11 cellular contexts compared by ENCODE assay signal in the genomic region with DNA sequence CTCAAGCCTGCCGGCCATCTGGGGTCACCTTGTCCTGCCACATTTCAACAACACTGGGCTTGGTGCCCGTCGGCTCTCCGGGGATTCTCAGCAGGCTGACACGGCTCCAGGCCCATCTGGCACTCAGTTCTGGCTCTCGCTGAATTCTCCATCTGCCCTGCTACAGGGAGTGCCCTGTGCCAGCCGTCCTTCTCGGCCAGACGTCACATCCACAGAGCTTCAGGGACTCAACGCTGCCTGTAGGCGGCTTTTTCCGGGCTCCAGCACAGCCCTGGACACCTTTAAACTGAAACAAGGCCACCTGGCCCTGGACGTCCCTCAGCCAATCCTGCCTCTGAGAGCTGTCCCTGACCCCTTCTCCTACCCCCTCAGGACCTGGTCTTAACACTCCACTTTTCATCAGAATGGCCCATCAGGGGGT. TPM values are rescaled to one million over a fixed set of nuclear protein-coding genes. Genes with fewer than 3 reads are reported as not detected.
DNase-seq lines count a peak whose midpoint lies in the region; ATAC-seq and TF ChIP-seq lines count a peak whose summit lies in the region.
"Had no signal": no experiment of that assay in that cellular context is flagged by ENCODE, and none has a peak within 500 bp of the region (broad histone marks: within the 10 kb centered on the region; RNA-seq: fewer than 3 reads in every experiment).

No MANE protein-coding gene starts in this region.

- H3K36me3 Mint-ChIP-seq in GM23338 (ENCODE audit: low read depth) (no peaks in the 10 kb centered on the region; the same call in 2 of the 3 replicates), glutamatergic neuron (ENCODE audit: unreplicated experiment) (no peaks in the 10 kb centered on the region)
- no peaks in the 10 kb centered on the region for H3K36me3 Mint-ChIP-seq in CD4-positive, alpha-beta memory T cell

- H3K4me3 ChIP-seq in GM23338 (no peak overlapping the region), Panc1 (ENCODE audit: low read depth in 2 of 2, low read length in 2 of 2) (no peak overlapping the region), SJCRH30 (no peak overlapping the region)
- no peak overlapping the region for H3K4me3 ChIP-seq in CD4-positive, alpha-beta memory T cell (ENCODE audit: low read length in 2 of 2)

- DNase-seq in GM23338 (ENCODE audit: low spot score) (peak; percentile 48), Panc1 (ENCODE audit: low read depth, low spot score) (no peak), glutamatergic neuron (peak; percentile 81), retina (peak; percentile 40), NCI-H1417 treated with DMSO at 0.1 percent for 48 hours (lab: John Stamatoyannopoulos, UW) (no peak), SJCRH30 (no peak)
- DNase-seq in CD4-positive, alpha-beta memory T cell: no peak

- TF ChIP-seq CTCF in GM23338 (conservative IDR thresholded peaks at IDR 0.05; ENCODE audit: low read depth in 2 of 2): no peak
- no peak for TF ChIP-seq CTCF in Panc1 (IDR thresholded peaks at IDR 0.05)
- peak; percentile 31 for TF ChIP-seq CTCF in glutamatergic neuron (IDR thresholded peaks at IDR 0.05; ENCODE audit: partially characterized antibody, unreplicated experiment)

- H3K4me1 ChIP-seq in GM23338 (ENCODE audit: insufficient read depth) (peaks cover 11% of the 10 kb centered on the region; the same call in 1 of the 2 replicates), Panc1 (ENCODE audit: control insufficient read depth, insufficient read depth, low read length) (peaks cover 3% of the 10 kb centered on the region; the same call in 1 of the 2 replicates), SJCRH30 (no peaks in the 10 kb centered on the region)
- no peaks in the 10 kb centered on the region for H3K4me1 ChIP-seq in CD4-positive, alpha-beta memory T cell (ENCODE audit: insufficient read depth, low read length)

- BruUV-seq in Panc1 (replicated peaks; lab: Mats Ljungman, UMichigan): no TSS peak

- H3K4me1 Mint-ChIP-seq in GM23338: peaks cover 21% of the 10 kb centered on the region
- peaks cover 11% of the 10 kb centered on the region for H3K4me1 Mint-ChIP-seq in glutamatergic neuron (ENCODE audit: low read depth, unreplicated experiment)
- no peaks in the 10 kb centered on the region for H3K4me1 Mint-ChIP-seq in CD4-positive, alpha-beta memory T cell

- no peak overlapping the region for H3K27ac Mint-ChIP-seq in GM23338
- H3K27ac Mint-ChIP-seq in glutamatergic neuron (ENCODE audit: unreplicated experiment): peak overlapping the region; percentile 95
- H3K27ac Mint-ChIP-seq in CD4-positive, alpha-beta memory T cell: no peak overlapping the region
- H3K27ac Mint-ChIP-seq: dendritic cell treated with granulocyte-macrophage colony-stimulating factor and Interleukin-4, amounts not matched to agents 40 ng/mL and 50 ng/mL, for 4 days had no signal

- H3K36me3 ChIP-seq in GM23338 (ENCODE audit: insufficient read depth) (no peaks in the 10 kb centered on the region; the same call in 1 of the 2 replicates), Panc1 (ENCODE audit: control insufficient read depth, insufficient read depth, low read length) (no peaks in the 10 kb centered on the region), SJCRH30 (no peaks in the 10 kb centered on the region)
- no peaks in the 10 kb centered on the region for H3K36me3 ChIP-seq in CD4-positive, alpha-beta memory T cell (ENCODE audit: insufficient read depth, low read length)

- no peaks in the 10 kb centered on the region for H3F3A ChIP-seq in GM23338 (replicated peaks; ENCODE audit: low read depth)

- in situ Hi-C loops in Panc1 (cut with HindIII; ENCODE audit: low pct_unique_long_range_greater_than_20kb, low sequenced_read_pairs): no loop called here

- intact Hi-C loops in Panc1 (cut with micrococcal nuclease; ENCODE audit: unreplicated experiment): loop anchor here (10.0 kb wide), 1 partner anchor 62 kb away; no protein-coding TSS in a partner anchor
- intact Hi-C loops in CD4-positive, alpha-beta memory T cell (cut with micrococcal nuclease): no loop called here

- 0 out of 2 replicates have a peak, but pooled peaks cover 3% of the 10 kb centered on the region for H3K9me2 ChIP-seq in GM23338 (ENCODE audit: insufficient read depth)

- no peak overlapping the region for H3K27ac ChIP-seq in GM23338 (ENCODE audit: low read depth)
- H3K27ac ChIP-seq in Panc1 (ENCODE audit: low read length): no peak overlapping the region
- no peak overlapping the region for H3K27ac ChIP-seq in CD4-positive, alpha-beta memory T cell (ENCODE audit: low read depth, low read length)
- no peak overlapping the region for H3K27ac ChIP-seq in SJCRH30

- H3K9me3 Mint-ChIP-seq in GM23338 (no peaks in the 10 kb centered on the region; the same call in 2 of the 3 replicates), glutamatergic neuron (ENCODE audit: unreplicated experiment) (peaks cover 17% of the 10 kb centered on the region)
- no peaks in the 10 kb centered on the region for H3K9me3 Mint-ChIP-seq in CD4-positive, alpha-beta memory T cell
- H3K9me3 Mint-ChIP-seq: dendritic cell treated with granulocyte-macrophage colony-stimulating factor and Interleukin-4, amounts not matched to agents 40 ng/mL and 50 ng/mL, for 4 days had no signal

- peak; percentile 78 for ATAC-seq in GM23338
- peak; percentile 74 for ATAC-seq in Panc1
- ATAC-seq in HG03460 (IDR thresholded peaks at IDR 0.05; ENCODE audit: unreplicated experiment): no peak

- POLR2A ChIA-PET in Panc1 (lab: Charles Lee): no interaction called here
- POLR2A ChIA-PET in CD4-positive, alpha-beta memory T cell (lab: Charles Lee; ENCODE audit: partially characterized antibody): no interaction called here

- H3K9me3 ChIP-seq in Panc1 (ENCODE audit: control insufficient read depth, insufficient read depth, low read depth, low read length): no peaks in the 10 kb centered on the region
- H3K9me3 ChIP-seq in CD4-positive, alpha-beta memory T cell (ENCODE audit: control insufficient read depth in 1 of 2, low read length in 2 of 2): no peaks in the 10 kb centered on the region
- H3K9me3 ChIP-seq in SJCRH30 (replicated peaks): no peaks in the 10 kb centered on the region

- H3K27me3 Mint-ChIP-seq in GM23338 (ENCODE audit: insufficient read depth, low read depth, poor library complexity) (peaks cover 2% of the 10 kb centered on the region), glutamatergic neuron (ENCODE audit: unreplicated experiment) (peaks cover 11% of the 10 kb centered on the region)
- H3K27me3 Mint-ChIP-seq in CD4-positive, alpha-beta memory T cell: peaks cover 5 to 13% of the 10 kb centered on the region in 2 donors

- H3K27me3 ChIP-seq in GM23338 (ENCODE audit: insufficient read depth) (no peaks in the 10 kb centered on the region), Panc1 (ENCODE audit: control insufficient read depth, insufficient read depth, low read length) (no peaks in the 10 kb centered on the region), SJCRH30 (no peaks in the 10 kb centered on the region)
- no peaks in the 10 kb centered on the region for H3K27me3 ChIP-seq in CD4-positive, alpha-beta memory T cell (ENCODE audit: insufficient read depth, low read length)

- H2AFZ ChIP-seq in GM23338: peak overlapping the region; percentile 89; the same call in 1 of the 2 replicates

- CTCF ChIA-PET in Panc1 (lab: Charles Lee): no interaction called here
- CTCF ChIA-PET in CD4-positive, alpha-beta memory T cell (lab: Charles Lee; ENCODE audit: partially characterized antibody): no interaction called here

- peak overlapping the region; percentile 60 for H3K4me2 ChIP-seq in GM23338

- no peaks in the 10 kb centered on the region for H4K20me1 ChIP-seq in GM23338 (replicated peaks; ENCODE audit: insufficient read depth)

- H3K4me3 Mint-ChIP-seq in GM23338: no peak overlapping the region
- peak overlapping the region; percentile 55 for H3K4me3 Mint-ChIP-seq in glutamatergic neuron (ENCODE audit: unreplicated experiment)
- no peak overlapping the region for H3K4me3 Mint-ChIP-seq in CD4-positive, alpha-beta memory T cell
- H3K4me3 Mint-ChIP-seq: dendritic cell treated with granulocyte-macrophage colony-stimulating factor and Interleukin-4, amounts not matched to agents 40 ng/mL and 50 ng/mL, for 4 days had no signal

- H3K79me2 ChIP-seq in GM23338 (replicated peaks; ENCODE audit: insufficient read depth): no peaks in the 10 kb centered on the region

TF ChIP-seq in GM23338, 12 proteins besides CTCF, POLR2A, EP300 and RAD21 (continues in another document):
- TF ChIP-seq ZNF331 (CRISPR knock-in tag; IDR thresholded peaks at IDR 0.05; ENCODE audit: low read depth): no peak

RNA-seq across cellular contexts. Expression of a gene that starts 43.0 kb away (rescaled TPM):
- total RNA-seq in GM23338 (2014; rRNA removed; shearing (Covaris generic)): 1.5 and 4.2 TPM in 2 replicates
- 2.0 TPM in 2 replicates for polyA plus RNA-seq in GM23338 (2016; fragmentation: Nextera tagmentation; extraction: Ambion mirVana)
- total RNA-seq in Panc1 (2021; ENCODE audit: unreplicated experiment) (0.41 TPM), glutamatergic neuron (ENCODE audit: unreplicated experiment) (7.8 TPM)
- 0.30 TPM for polyA plus RNA-seq in Panc1 (2012; ENCODE audit: insufficient read length)
- not detected for total RNA-seq in CD4-positive, alpha-beta memory T cell
- polyA plus RNA-seq in CD4-positive, alpha-beta memory T cell: not detected
- not detected in 2 replicates for total RNA-seq in SJCRH30 (2014; rRNA removed; shearing (Covaris generic))
- total RNA-seq: activated CD8-positive, alpha-beta memory T cell treated with anti-CD3 and anti-CD28 coated beads for 36 hours; subcutaneous adipose tissue had no signal

RNA-seq across cellular contexts. Expression of a gene that starts 51.5 kb away (rescaled TPM):
- total RNA-seq in GM23338 (2014; rRNA removed; shearing (Covaris generic)): 49.8 and 58.7 TPM in 2 replicates
- 14.9 and 16.1 TPM in 2 replicates for polyA plus RNA-seq in GM23338 (2016; fragmentation: Nextera tagmentation; extraction: Ambion mirVana)
- total RNA-seq in Panc1 (2021; ENCODE audit: unreplicated experiment): 44.9 TPM
- polyA plus RNA-seq in Panc1 (2012; ENCODE audit: insufficient read length): 35.6 TPM
- 68.7 TPM for total RNA-seq in glutamatergic neuron (ENCODE audit: unreplicated experiment)
- total RNA-seq in CD4-positive, alpha-beta memory T cell: 10 to 100 TPM; 83.3 to 89.9 TPM
- polyA plus RNA-seq in CD4-positive, alpha-beta memory T cell: 1 to 10 TPM in 1 of 2 donors, under 1 TPM in 1; 0.42 to 8.7 TPM
- 28.7 and 29.2 TPM in 2 replicates for total RNA-seq in SJCRH30 (2014; rRNA removed; shearing (Covaris generic))

Comparison
In these comparisons a context has a peak if more than half of its experiments do, and no peak if none do; other contexts are left out.
1. DNase-seq: peak in GM23338 (single experiment), glutamatergic neuron (single experiment) and retina (single experiment); none in Panc1 (single experiment), CD4-positive, alpha-beta memory T cell (0 of 5), NCI-H1417 treated with DMSO at 0.1 percent for 48 hours (single experiment) and SJCRH30 (0 of 2).